22 cellular contexts compared by ENCODE assay signal in genomic region chr12:105396983-105397382, GRCh38.
A peak's percentile ranks its signal among the peaks of the same experiment; 100 is the strongest.
DNase-seq lines count a peak whose midpoint lies in the region.
"Had no signal": no experiment of that assay in that cellular context is flagged by ENCODE, and none has a peak within 500 bp of the region (broad histone marks: within the 10 kb centered on the region; RNA-seq: fewer than 3 reads in every experiment).

No MANE protein-coding gene starts in this region.

- peak; percentile 36 for DNase-seq in dermis blood vessel endothelial cell
- DNase-seq in globus pallidus (ENCODE audit: low spot score) = no peak
- DNase-seq: 8988T; ACHN; AML-193; BE2C; C1 segment of cervical spinal cord; Caco-2; Calu3; CD4-positive, alpha-beta memory T cell; CD4-positive, alpha-beta T cell; CD4-positive, CD25-positive, alpha-beta regulatory T cell; CD8-positive, alpha-beta memory T cell; CD8-positive, alpha-beta T cell; COR-L47; DMS 273 treated with DMSO at 0.1 percent for 48 hours; DMS153; DMS53; DMS79; DMS79 treated with DMSO at 0.1 percent for 48 hours; DND-41; EL had no signal
